ENCODE assay signal across 1 cellular context in the genomic region with DNA sequence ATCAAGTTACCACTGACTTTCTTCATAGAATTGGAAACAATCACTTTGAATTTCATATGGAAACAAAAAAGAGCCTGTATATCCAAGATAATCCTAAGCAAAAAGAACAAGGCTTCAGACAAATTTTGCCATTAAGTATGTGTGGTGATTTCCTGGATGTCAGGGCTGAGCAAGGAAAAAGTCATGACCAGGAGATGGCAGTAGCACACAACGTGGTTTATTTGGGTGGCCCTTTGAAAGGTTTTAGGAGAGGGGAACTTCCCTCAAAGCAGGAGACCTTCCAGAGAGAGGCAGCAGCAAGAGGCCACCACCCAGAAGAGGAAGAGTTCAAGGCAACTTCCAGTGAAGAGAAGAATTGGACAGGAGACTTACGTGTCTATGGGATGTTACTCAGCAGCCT.
TF ChIP-seq lines count a peak whose summit lies in the region.

No MANE protein-coding gene starts in this region.

TF ChIP-seq in K562, 482 proteins besides CTCF, POLR2A, EP300 and RAD21 (continued from another document):
- TF ChIP-seq, protein P1, sequence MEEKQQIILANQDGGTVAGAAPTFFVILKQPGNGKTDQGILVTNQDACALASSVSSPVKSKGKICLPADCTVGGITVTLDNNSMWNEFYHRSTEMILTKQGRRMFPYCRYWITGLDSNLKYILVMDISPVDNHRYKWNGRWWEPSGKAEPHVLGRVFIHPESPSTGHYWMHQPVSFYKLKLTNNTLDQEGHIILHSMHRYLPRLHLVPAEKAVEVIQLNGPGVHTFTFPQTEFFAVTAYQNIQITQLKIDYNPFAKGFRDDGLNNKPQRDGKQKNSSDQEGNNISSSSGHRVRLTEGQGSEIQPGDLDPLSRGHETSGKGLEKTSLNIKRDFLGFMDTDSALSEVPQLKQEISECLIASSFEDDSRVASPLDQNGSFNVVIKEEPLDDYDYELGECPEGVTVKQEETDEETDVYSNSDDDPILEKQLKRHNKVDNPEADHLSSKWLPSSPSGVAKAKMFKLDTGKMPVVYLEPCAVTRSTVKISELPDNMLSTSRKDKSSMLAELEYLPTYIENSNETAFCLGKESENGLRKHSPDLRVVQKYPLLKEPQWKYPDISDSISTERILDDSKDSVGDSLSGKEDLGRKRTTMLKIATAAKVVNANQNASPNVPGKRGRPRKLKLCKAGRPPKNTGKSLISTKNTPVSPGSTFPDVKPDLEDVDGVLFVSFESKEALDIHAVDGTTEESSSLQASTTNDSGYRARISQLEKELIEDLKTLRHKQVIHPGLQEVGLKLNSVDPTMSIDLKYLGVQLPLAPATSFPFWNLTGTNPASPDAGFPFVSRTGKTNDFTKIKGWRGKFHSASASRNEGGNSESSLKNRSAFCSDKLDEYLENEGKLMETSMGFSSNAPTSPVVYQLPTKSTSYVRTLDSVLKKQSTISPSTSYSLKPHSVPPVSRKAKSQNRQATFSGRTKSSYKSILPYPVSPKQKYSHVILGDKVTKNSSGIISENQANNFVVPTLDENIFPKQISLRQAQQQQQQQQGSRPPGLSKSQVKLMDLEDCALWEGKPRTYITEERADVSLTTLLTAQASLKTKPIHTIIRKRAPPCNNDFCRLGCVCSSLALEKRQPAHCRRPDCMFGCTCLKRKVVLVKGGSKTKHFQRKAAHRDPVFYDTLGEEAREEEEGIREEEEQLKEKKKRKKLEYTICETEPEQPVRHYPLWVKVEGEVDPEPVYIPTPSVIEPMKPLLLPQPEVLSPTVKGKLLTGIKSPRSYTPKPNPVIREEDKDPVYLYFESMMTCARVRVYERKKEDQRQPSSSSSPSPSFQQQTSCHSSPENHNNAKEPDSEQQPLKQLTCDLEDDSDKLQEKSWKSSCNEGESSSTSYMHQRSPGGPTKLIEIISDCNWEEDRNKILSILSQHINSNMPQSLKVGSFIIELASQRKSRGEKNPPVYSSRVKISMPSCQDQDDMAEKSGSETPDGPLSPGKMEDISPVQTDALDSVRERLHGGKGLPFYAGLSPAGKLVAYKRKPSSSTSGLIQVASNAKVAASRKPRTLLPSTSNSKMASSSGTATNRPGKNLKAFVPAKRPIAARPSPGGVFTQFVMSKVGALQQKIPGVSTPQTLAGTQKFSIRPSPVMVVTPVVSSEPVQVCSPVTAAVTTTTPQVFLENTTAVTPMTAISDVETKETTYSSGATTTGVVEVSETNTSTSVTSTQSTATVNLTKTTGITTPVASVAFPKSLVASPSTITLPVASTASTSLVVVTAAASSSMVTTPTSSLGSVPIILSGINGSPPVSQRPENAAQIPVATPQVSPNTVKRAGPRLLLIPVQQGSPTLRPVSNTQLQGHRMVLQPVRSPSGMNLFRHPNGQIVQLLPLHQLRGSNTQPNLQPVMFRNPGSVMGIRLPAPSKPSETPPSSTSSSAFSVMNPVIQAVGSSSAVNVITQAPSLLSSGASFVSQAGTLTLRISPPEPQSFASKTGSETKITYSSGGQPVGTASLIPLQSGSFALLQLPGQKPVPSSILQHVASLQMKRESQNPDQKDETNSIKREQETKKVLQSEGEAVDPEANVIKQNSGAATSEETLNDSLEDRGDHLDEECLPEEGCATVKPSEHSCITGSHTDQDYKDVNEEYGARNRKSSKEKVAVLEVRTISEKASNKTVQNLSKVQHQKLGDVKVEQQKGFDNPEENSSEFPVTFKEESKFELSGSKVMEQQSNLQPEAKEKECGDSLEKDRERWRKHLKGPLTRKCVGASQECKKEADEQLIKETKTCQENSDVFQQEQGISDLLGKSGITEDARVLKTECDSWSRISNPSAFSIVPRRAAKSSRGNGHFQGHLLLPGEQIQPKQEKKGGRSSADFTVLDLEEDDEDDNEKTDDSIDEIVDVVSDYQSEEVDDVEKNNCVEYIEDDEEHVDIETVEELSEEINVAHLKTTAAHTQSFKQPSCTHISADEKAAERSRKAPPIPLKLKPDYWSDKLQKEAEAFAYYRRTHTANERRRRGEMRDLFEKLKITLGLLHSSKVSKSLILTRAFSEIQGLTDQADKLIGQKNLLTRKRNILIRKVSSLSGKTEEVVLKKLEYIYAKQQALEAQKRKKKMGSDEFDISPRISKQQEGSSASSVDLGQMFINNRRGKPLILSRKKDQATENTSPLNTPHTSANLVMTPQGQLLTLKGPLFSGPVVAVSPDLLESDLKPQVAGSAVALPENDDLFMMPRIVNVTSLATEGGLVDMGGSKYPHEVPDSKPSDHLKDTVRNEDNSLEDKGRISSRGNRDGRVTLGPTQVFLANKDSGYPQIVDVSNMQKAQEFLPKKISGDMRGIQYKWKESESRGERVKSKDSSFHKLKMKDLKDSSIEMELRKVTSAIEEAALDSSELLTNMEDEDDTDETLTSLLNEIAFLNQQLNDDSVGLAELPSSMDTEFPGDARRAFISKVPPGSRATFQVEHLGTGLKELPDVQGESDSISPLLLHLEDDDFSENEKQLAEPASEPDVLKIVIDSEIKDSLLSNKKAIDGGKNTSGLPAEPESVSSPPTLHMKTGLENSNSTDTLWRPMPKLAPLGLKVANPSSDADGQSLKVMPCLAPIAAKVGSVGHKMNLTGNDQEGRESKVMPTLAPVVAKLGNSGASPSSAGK (IDR thresholded peaks at IDR 0.05): no peak
- TF ChIP-seq ZNF668 (CRISPR knock-in tag; IDR thresholded peaks at IDR 0.05) (no peak), GATAD2B (IDR thresholded peaks at IDR 0.05; ENCODE audit: borderline replicate concordance) (no peak)
